1 cellular context compared by ENCODE assay signal in genomic region chr10:72260588-72261322, GRCh38.
A peak's percentile ranks its signal among the peaks of the same experiment; 100 is the strongest.
TF ChIP-seq lines count a peak whose summit lies in the region.

No MANE protein-coding gene starts in this region.

TF ChIP-seq in GM12878, 131 proteins besides CTCF, POLR2A, EP300 and RAD21 (continued from another document):
- TF ChIP-seq ZNF687 (IDR thresholded peaks at IDR 0.05) (peak; percentile 99), BCL3 (IDR thresholded peaks at IDR 0.05; ENCODE audit: borderline replicate concordance, insufficient read depth, low read depth, low read length, poor library complexity, severe bottlenecking) (peak; percentile 17), ZBTB33 (IDR thresholded peaks at IDR 0.05) (peak; percentile 46; the same call in 1 of the 2 replicates), SMC3 (IDR thresholded peaks at IDR 0.05; ENCODE audit: borderline replicate concordance, low read length) (0 out of 2 replicates have a peak, but pooled peaks have one; percentile 26), NR2C2 (IDR thresholded peaks at IDR 0.05; ENCODE audit: borderline replicate concordance, control insufficient read depth, insufficient read length, low read depth) (no peak), MLLT1 (IDR thresholded peaks at IDR 0.05) (peak; percentile 93; the same call in 1 of the 2 replicates), LARP7 (IDR thresholded peaks at IDR 0.05) (peak; percentile 71)
